ENCODE assay signal across 11 cellular contexts in genomic region chr1:234315091-234315541, GRCh38. TPM values are rescaled to one million over a fixed set of nuclear protein-coding genes. Genes with fewer than 3 reads are reported as not detected.
DNase-seq lines count a peak whose midpoint lies in the region; ATAC-seq, FAIRE-seq and TF ChIP-seq lines count a peak whose summit lies in the region.
"Had no signal": no experiment of that assay in that cellular context is flagged by ENCODE, and none has a peak within 500 bp of the region (broad histone marks: within the 10 kb centered on the region; RNA-seq: fewer than 3 reads in every experiment).

No MANE protein-coding gene starts in this region.

- H3K4me1 ChIP-seq in HepG2 (ENCODE audit: insufficient read depth, low read length), result peaks cover 77% of the 10 kb centered on the region
- H3K4me1 ChIP-seq: tibial nerve had no signal

- intact Hi-C loops in HepG2 (cut with micrococcal nuclease; ENCODE audit: unreplicated experiment), result no loop called here

- H3K4me3 ChIP-seq in Jurkat, Clone E6-1 (ENCODE audit: low read length), result no peak overlapping the region
- no peak overlapping the region for H3K4me3 ChIP-seq in HepG2 (replicated peaks in 1 of 3; ENCODE audit: insufficient read depth in 1 of 3, low read depth in 2 of 3, low read length in 3 of 3)
- H3K4me3 ChIP-seq: gastrocnemius medialis, tibial nerve had no signal

- H4K20me1 ChIP-seq in HepG2 (ENCODE audit: insufficient read depth, low read length), result no peaks in the 10 kb centered on the region

- no peaks in the 10 kb centered on the region for H3K79me2 ChIP-seq in HepG2 (ENCODE audit: insufficient read depth, low read length)

- no peak for TF ChIP-seq CTCF in HepG2 (CRISPR knock-in tag; IDR thresholded peaks at IDR 0.05)

- no peak for ATAC-seq in HepG2
- ATAC-seq: gastrocnemius medialis had no signal

- no peak overlapping the region; the same call in 1 of the 2 replicates for H3K9ac ChIP-seq in HepG2 (ENCODE audit: insufficient read depth, low read depth, low read length)

- TF ChIP-seq RAD21 in HepG2 (CRISPR knock-in tag; IDR thresholded peaks at IDR 0.05), result no peak

- H3K4me2 ChIP-seq in HepG2 (ENCODE audit: low read depth, low read length), result no peak overlapping the region

- H3K36me3 ChIP-seq in HepG2 (replicated peaks in 1 of 2; ENCODE audit: control insufficient read depth in 1 of 2, insufficient read depth in 2 of 2, low read length in 2 of 2), result no peaks in the 10 kb centered on the region
- H3K36me3 ChIP-seq: gastrocnemius medialis, tibial nerve had no signal

- in situ Hi-C loops in HepG2 (cut with HindIII; ENCODE audit: extremely low pct_ligation_motif_present, low pct_unique_long_range_greater_than_20kb), result loop anchor here (25.0 kb wide), 1 partner anchor 178 kb away; no protein-coding TSS in a partner anchor

- POLR2A ChIA-PET in HepG2 (lab: Yijun Ruan, JAX), result interaction anchor here (1.1 kb wide), 1 partner anchor 12 kb away, joined by 5 read pairs; no protein-coding TSS in a partner anchor

- TF ChIP-seq EP300 in HepG2 (IDR thresholded peaks at IDR 0.05; ENCODE audit: low read depth in 2 of 2, low read length in 2 of 2), result no peak
- TF ChIP-seq EP300 in HepG2 (CRISPR knock-in tag; IDR thresholded peaks at IDR 0.05; ENCODE audit: borderline replicate concordance), result no peak

- no peaks in the 10 kb centered on the region for H3K27me3 ChIP-seq in HepG2 (ENCODE audit: control insufficient read depth in 1 of 2, insufficient read depth in 2 of 2, low read length in 2 of 2)
- H3K27me3 ChIP-seq: gastrocnemius medialis, tibial nerve had no signal

- peak overlapping the region; percentile 76 for H3K27ac ChIP-seq in HepG2 (ENCODE audit: extremely low read length, insufficient read depth, low read length)
- H3K27ac ChIP-seq: gastrocnemius medialis, tibial nerve had no signal

- CTCF ChIA-PET in HepG2 (lab: Yijun Ruan, JAX; ENCODE audit: low intra/inter-chr PET ratio, low total read pairs), result no interaction called here

- no peak overlapping the region for H2AFZ ChIP-seq in HepG2 (ENCODE audit: low read length)

- H3K9me3 ChIP-seq in HepG2 (ENCODE audit: low read length), result no peaks in the 10 kb centered on the region
- H3K9me3 ChIP-seq: gastrocnemius medialis, tibial nerve had no signal

- WGBS in HepG2 (ENCODE audit: low lambda C conversion rate), result 85% methylated on average over 6 of the region's 6 CpGs

- peak; percentile 44 for DNase-seq in GM03348 (ENCODE audit: low spot score)
- peak; percentile 76 for DNase-seq in Jurkat, Clone E6-1 (ENCODE audit: low read depth, low spot score)
- DNase-seq in activated effector memory CD4-positive, alpha-beta T cell treated with Interleukin-2 at 50 U/mL for 16 hours, result peak; percentile 34
- peak; percentile 9 for DNase-seq in HepG2 (ENCODE audit: low spot score)
- DNase-seq in SHP77 (lab: John Stamatoyannopoulos, UW), result no peak
- DNase-seq in GM12891 (ENCODE audit: insufficient read length, low spot score), result no peak
- DNase-seq in Ammon's horn (ENCODE audit: low spot score), result no peak
- DNase-seq in GM19240 (ENCODE audit: insufficient read length, low spot score), result no peak
- DNase-seq: gastrocnemius medialis had no signal

- BruUV-seq in HepG2 (replicated peaks; lab: Mats Ljungman, UMichigan), result no TSS peak

- no peak for TF ChIP-seq POLR2A in HepG2 (IDR thresholded peaks at IDR 0.05; ENCODE audit: insufficient read depth in 1 of 2, low read depth in 2 of 2, low read length in 2 of 2)
- no peak for TF ChIP-seq POLR2A in GM12891 (IDR thresholded peaks at IDR 0.05; ENCODE audit: low read depth, low read length)

- FAIRE-seq in HepG2 (lab: Jason Lieb, UNC) (peak; percentile 62), GM12891 (lab: Jason Lieb, UNC) (no peak)
- FAIRE-seq: GM18507 had no signal

TF ChIP-seq in HepG2, 621 proteins besides CTCF, POLR2A, EP300 and RAD21 (continues in another document):
- TF ChIP-seq KDM2A (CRISPR knock-in tag; IDR thresholded peaks at IDR 0.05; ENCODE audit: borderline replicate concordance, low read depth) (no peak), FOXA3 (CRISPR knock-in tag; IDR thresholded peaks at IDR 0.05) (no peak), ZNF205 (CRISPR knock-in tag; IDR thresholded peaks at IDR 0.05) (no peak), ZBTB26 (CRISPR knock-in tag; IDR thresholded peaks at IDR 0.05; ENCODE audit: borderline replicate concordance) (no peak), ELF4 (CRISPR knock-in tag; IDR thresholded peaks at IDR 0.05; ENCODE audit: borderline replicate concordance) (no peak), ZFP62 (CRISPR knock-in tag; IDR thresholded peaks at IDR 0.05) (no peak), ZNF350 (CRISPR knock-in tag; IDR thresholded peaks at IDR 0.05; ENCODE audit: borderline replicate concordance, low read depth) (no peak)

TF ChIP-seq in GM12891, 5 proteins besides CTCF, POLR2A, EP300 and RAD21:
- no peak for TF ChIP-seq SPI1 (IDR thresholded peaks at IDR 0.05; ENCODE audit: low read depth, low read length)
- TF ChIP-seq POLR2AphosphoS5 (IDR thresholded peaks at IDR 0.05; ENCODE audit: low read depth, low read length), result no peak
- TF ChIP-seq TAF1 (IDR thresholded peaks at IDR 0.05; ENCODE audit: low read depth, low read length), result no peak
- no peak for TF ChIP-seq PAX5 (IDR thresholded peaks at IDR 0.05; ENCODE audit: insufficient read depth, low read length, severe bottlenecking)
- no peak for TF ChIP-seq POU2F2 (IDR thresholded peaks at IDR 0.05; ENCODE audit: low read depth, low read length)

RNA-seq across cellular contexts. Expression of gene COA6, which starts 58.1 kb away (rescaled TPM):
- 70.8 TPM for polyA plus RNA-seq in Jurkat, Clone E6-1 (2012; ENCODE audit: insufficient read depth, insufficient read length)
- 104 and 158 TPM in 2 replicates for total RNA-seq in HepG2 (2016; rRNA removed; fragmentation: Illumina TruSeq; extraction: Trizol)
- 65.3 and 66.5 TPM in 2 replicates for total RNA-seq in HepG2 (2016; cell fraction: cytosol; rRNA removed; fragmentation: Illumina TruSeq; extraction: Trizol; ENCODE audit: low read depth)
- 117 and 175 TPM in 2 replicates for total RNA-seq in HepG2 (2016; cell fraction: insoluble cytoplasmic fraction; rRNA removed; fragmentation: Illumina TruSeq; extraction: Trizol)
- 73.2 and 76.4 TPM in 2 replicates for total RNA-seq in HepG2 (2016; cell fraction: membrane; rRNA removed; fragmentation: Illumina TruSeq; extraction: Trizol)
- 44.6 and 50.4 TPM in 2 replicates for total RNA-seq in HepG2 (2016; cell fraction: nucleus; rRNA removed; fragmentation: Illumina TruSeq; extraction: Trizol)
- polyA plus RNA-seq in HepG2 (2011; rRNA removed), result 29.1 and 32.4 TPM in 2 replicates
- polyA plus RNA-seq in HepG2 (2011; cell fraction: cytosol; rRNA removed), result 37.1 and 37.6 TPM in 2 replicates
- polyA plus RNA-seq in HepG2 (2011; cell fraction: nucleus; rRNA removed), result 12.7 and 13.3 TPM in 2 replicates
- 49.6 and 68.8 TPM in 2 replicates for polyA plus RNA-seq in HepG2 (2012)
- 84.3 and 106 TPM in 2 replicates for polyA plus RNA-seq in HepG2 (2016; cell fraction: cytosol; fragmentation: Illumina TruSeq; extraction: Trizol; ENCODE audit: low read depth)
- polyA plus RNA-seq in HepG2 (2016; cell fraction: insoluble cytoplasmic fraction; fragmentation: Illumina TruSeq; extraction: Trizol; ENCODE audit: low read depth), result 196 and 215 TPM in 2 replicates
- 84.2 and 92.6 TPM in 2 replicates for polyA plus RNA-seq in HepG2 (2016; cell fraction: membrane; fragmentation: Illumina TruSeq; extraction: Trizol; ENCODE audit: low read depth)
- 92.2 and 92.5 TPM in 2 replicates for polyA plus RNA-seq in HepG2 (2016; cell fraction: nucleus; fragmentation: Illumina TruSeq; extraction: Trizol; ENCODE audit: insufficient read depth, low read depth)
- 12.7 and 15.1 TPM in 2 replicates for polyA minus RNA-seq in HepG2 (2011; rRNA and poly(A)+ RNA removed; ENCODE audit: low replicate concordance)
- 16.5 and 16.7 TPM in 2 replicates for polyA minus RNA-seq in HepG2 (2011; cell fraction: cytosol; rRNA and poly(A)+ RNA removed)
- 12.4 and 16.9 TPM in 2 replicates for polyA minus RNA-seq in HepG2 (2011; cell fraction: nucleus; rRNA and poly(A)+ RNA removed)
- 64.0 TPM for polyA plus RNA-seq in GM12891 (2012; ENCODE audit: low read depth, missing spikeins)

Comparison
In these comparisons a context has a peak if more than half of its experiments do, and no peak if none do; other contexts are left out.
1. DNase-seq: peak in GM03348 (single experiment), Jurkat, Clone E6-1 (single experiment), activated effector memory CD4-positive, alpha-beta T cell treated with Interleukin-2 at 50 U/mL for 16 hours (single experiment) and HepG2 (single experiment); none in SHP77 (0 of 2), GM12891 (single experiment), Ammon's horn (single experiment) and GM19240 (single experiment).